In genomic region chr1:51527144-51527543, GRCh38 we compare ENCODE assay signal across 33 cellular contexts. TPM values are rescaled to one million over a fixed set of nuclear protein-coding genes. Genes with fewer than 3 reads are reported as not detected.
DNase-seq lines count a peak whose midpoint lies in the region; ATAC-seq, FAIRE-seq and TF ChIP-seq lines count a peak whose summit lies in the region.
"Had no signal": no experiment of that assay in that cellular context is flagged by ENCODE, and none has a peak within 500 bp of the region (broad histone marks: within the 10 kb centered on the region; RNA-seq: fewer than 3 reads in every experiment).

No MANE protein-coding gene starts in this region.

- intact Hi-C loops in HepG2 (cut with micrococcal nuclease; ENCODE audit: unreplicated experiment) (no loop called here), right lobe of liver (cut with DNase I) (no loop called here)

- H3K4me2 ChIP-seq in HepG2 (ENCODE audit: low read depth, low read length) = no peak overlapping the region
- H3K4me2 ChIP-seq: A549; BLaER1; BLaER1 treated with 17β-estradiol and CSF1 and Interleukin-3, amounts not matched to agents 10 nM and 100 nM had no signal

- H3K9ac ChIP-seq in HepG2 (ENCODE audit: insufficient read depth, low read depth, low read length) = no peak overlapping the region
- H3K9ac ChIP-seq: BLaER1; BLaER1 treated with 17β-estradiol and CSF1 and Interleukin-3, amounts not matched to agents 10 nM and 100 nM had no signal

- FAIRE-seq in HepG2 (lab: Jason Lieb, UNC) = no peak
- FAIRE-seq: A204.1, A549, D721Med had no signal

- DNase-seq in HepG2 (ENCODE audit: low spot score) = no peak
- DNase-seq in right lobe of liver = no peak
- no peak for DNase-seq in activated CD8-positive, alpha-beta T cell treated with anti-CD3 and anti-CD28 coated beads, Interleukin-2, amount 10 ng/mL, durations not matched to agents 7 days and 5 days
- DNase-seq: 8988T; ACHN; AML-193; BE2C; C1 segment of cervical spinal cord; Caco-2; Calu3; CD4-positive, alpha-beta memory T cell; CD4-positive, alpha-beta T cell; CD4-positive, CD25-positive, alpha-beta regulatory T cell; CD8-positive, alpha-beta memory T cell; CD8-positive, alpha-beta T cell; COR-L47; DMS 273 treated with DMSO at 0.1 percent for 48 hours; DMS153; DMS53; DMS79; DMS79 treated with DMSO at 0.1 percent for 48 hours; DND-41; EL had no signal

- H3K4me3 Mint-ChIP-seq in activated CD8-positive, alpha-beta T cell treated with anti-CD3 and anti-CD28 coated beads, Interleukin-2, amount 10 ng/mL, durations not matched to agents 7 days and 5 days = no peak overlapping the region
- H3K4me3 Mint-ChIP-seq: B cell; CD14-positive monocyte; CD4-positive, alpha-beta memory T cell; CD4-positive, alpha-beta T cell; CD4-positive, CD25-positive, alpha-beta regulatory T cell; CD8-positive, alpha-beta memory T cell; CD8-positive, alpha-beta T cell had no signal

- H2AFZ ChIP-seq in HepG2 (ENCODE audit: low read length) = no peak overlapping the region

- H3K36me3 Mint-ChIP-seq in activated CD8-positive, alpha-beta T cell treated with anti-CD3 and anti-CD28 coated beads, Interleukin-2, amount 10 ng/mL, durations not matched to agents 7 days and 5 days (ENCODE audit: low read depth) = no peaks in the 10 kb centered on the region
- H3K36me3 Mint-ChIP-seq: CD14-positive monocyte; CD4-positive, alpha-beta memory T cell; CD4-positive, CD25-positive, alpha-beta regulatory T cell; CD8-positive, alpha-beta T cell had no signal

- in situ Hi-C loops in HepG2 (cut with HindIII; ENCODE audit: extremely low pct_ligation_motif_present, low pct_unique_long_range_greater_than_20kb) = no loop called here

- POLR2A ChIA-PET in HepG2 (lab: Yijun Ruan, JAX) = no interaction called here
- POLR2A ChIA-PET in HEK293 (lab: Yijun Ruan, JAX) = no interaction called here
- POLR2A ChIA-PET in activated CD8-positive, alpha-beta T cell treated with anti-CD3 and anti-CD28 coated beads, Interleukin-2, amount 10 ng/mL, durations not matched to agents 7 days and 5 days (lab: Charles Lee) = interaction anchor here (0.6 kb wide), 1 partner anchor 25 kb away, joined by 3 read pairs; no protein-coding TSS in a partner anchor

- BruUV-seq in HepG2 (replicated peaks; lab: Mats Ljungman, UMichigan) = no TSS peak

- no peak for TF ChIP-seq RAD21 in HepG2 (CRISPR knock-in tag; IDR thresholded peaks at IDR 0.05)

- no peaks in the 10 kb centered on the region for H3K79me2 ChIP-seq in HepG2 (ENCODE audit: insufficient read depth, low read length)

- TF ChIP-seq CTCF in HepG2 (CRISPR knock-in tag; IDR thresholded peaks at IDR 0.05) = no peak
- TF ChIP-seq CTCF in right lobe of liver (IDR thresholded peaks at IDR 0.05) = no peak
- TF ChIP-seq CTCF in HEK293 (tag by site-specific recombination; IDR thresholded peaks at IDR 0.05) = no peak

- no peak for ATAC-seq in HepG2
- ATAC-seq in right lobe of liver = no peak
- no peak for ATAC-seq in activated CD8-positive, alpha-beta T cell treated with anti-CD3 and anti-CD28 coated beads, Interleukin-2, amount 10 ng/mL, durations not matched to agents 7 days and 5 days
- ATAC-seq: A549; CD8-positive, alpha-beta T cell had no signal

- H3K4me1 ChIP-seq in HepG2 (ENCODE audit: insufficient read depth, low read length) (no peaks in the 10 kb centered on the region), right lobe of liver (no peaks in the 10 kb centered on the region), HEK293 (ENCODE audit: control insufficient read depth, insufficient read depth, low read length) (no peaks in the 10 kb centered on the region)
- H3K4me1 ChIP-seq: A549, BE2C, BLaER1, Caco-2 had no signal

- H3K36me3 ChIP-seq in HepG2 (replicated peaks in 1 of 2; ENCODE audit: control insufficient read depth in 1 of 2, insufficient read depth in 2 of 2, low read length in 2 of 2) = no peaks in the 10 kb centered on the region
- no peaks in the 10 kb centered on the region for H3K36me3 ChIP-seq in right lobe of liver
- H3K36me3 ChIP-seq in HEK293 (ENCODE audit: control insufficient read depth in 2 of 2, insufficient read depth in 1 of 2, low read length in 2 of 2) = no peaks in the 10 kb centered on the region
- H3K36me3 ChIP-seq: BE2C; BLaER1; BLaER1 treated with 17β-estradiol and CSF1 and Interleukin-3, amounts not matched to agents 10 nM and 100 nM had no signal

- H3K9me3 Mint-ChIP-seq in activated CD8-positive, alpha-beta T cell treated with anti-CD3 and anti-CD28 coated beads, Interleukin-2, amount 10 ng/mL, durations not matched to agents 7 days and 5 days (ENCODE audit: insufficient read depth) = no peaks in the 10 kb centered on the region
- H3K9me3 Mint-ChIP-seq: CD4-positive, alpha-beta memory T cell; CD4-positive, alpha-beta T cell; CD4-positive, CD25-positive, alpha-beta regulatory T cell; CD8-positive, alpha-beta memory T cell; CD8-positive, alpha-beta T cell had no signal

- no peak for TF ChIP-seq EP300 in HepG2 (IDR thresholded peaks at IDR 0.05; ENCODE audit: low read depth in 2 of 2, low read length in 2 of 2)
- no peak for TF ChIP-seq EP300 in HepG2 (CRISPR knock-in tag; IDR thresholded peaks at IDR 0.05; ENCODE audit: borderline replicate concordance)

- H3K27me3 Mint-ChIP-seq in activated CD8-positive, alpha-beta T cell treated with anti-CD3 and anti-CD28 coated beads, Interleukin-2, amount 10 ng/mL, durations not matched to agents 7 days and 5 days (ENCODE audit: low read depth) = no peaks in the 10 kb centered on the region
- H3K27me3 Mint-ChIP-seq: B cell; CD4-positive, alpha-beta memory T cell; CD4-positive, alpha-beta T cell; CD4-positive, CD25-positive, alpha-beta regulatory T cell; CD8-positive, alpha-beta memory T cell had no signal

- H4K20me1 ChIP-seq in HepG2 (ENCODE audit: insufficient read depth, low read length) = no peaks in the 10 kb centered on the region
- H4K20me1 ChIP-seq: BLaER1; BLaER1 treated with 17β-estradiol and CSF1 and Interleukin-3, amounts not matched to agents 10 nM and 100 nM had no signal

- no peaks in the 10 kb centered on the region for H3K4me1 Mint-ChIP-seq in activated CD8-positive, alpha-beta T cell treated with anti-CD3 and anti-CD28 coated beads, Interleukin-2, amount 10 ng/mL, durations not matched to agents 7 days and 5 days (ENCODE audit: low read depth)
- H3K4me1 Mint-ChIP-seq: CD8-positive, alpha-beta memory T cell had no signal

- H3K27me3 ChIP-seq in HepG2 (ENCODE audit: control insufficient read depth in 1 of 2, insufficient read depth in 2 of 2, low read length in 2 of 2) (no peaks in the 10 kb centered on the region), right lobe of liver (no peaks in the 10 kb centered on the region)
- H3K27me3 ChIP-seq: BE2C; BLaER1; BLaER1 treated with 17β-estradiol and CSF1 and Interleukin-3, amounts not matched to agents 10 nM and 100 nM had no signal

- no peak for TF ChIP-seq POLR2A in HepG2 (IDR thresholded peaks at IDR 0.05; ENCODE audit: insufficient read depth in 1 of 2, low read depth in 2 of 2, low read length in 2 of 2)
- no peak for TF ChIP-seq POLR2A in right lobe of liver (IDR thresholded peaks at IDR 0.05)

- H3K4me3 ChIP-seq in HepG2 (replicated peaks in 1 of 3; ENCODE audit: insufficient read depth in 1 of 3, low read depth in 2 of 3, low read length in 3 of 3) (no peak overlapping the region), right lobe of liver (no peak overlapping the region), HEK293 (ENCODE audit: low read depth, low read length) (no peak overlapping the region)
- H3K4me3 ChIP-seq: A549; BLaER1; BLaER1 treated with 17β-estradiol and CSF1 and Interleukin-3, amounts not matched to agents 10 nM and 100 nM had no signal

- H3K27ac ChIP-seq in HepG2 (ENCODE audit: extremely low read length, insufficient read depth, low read length) = no peak overlapping the region
- H3K27ac ChIP-seq in right lobe of liver = no peak overlapping the region
- no peak overlapping the region for H3K27ac ChIP-seq in HEK293 (ENCODE audit: extremely low read depth, low read depth, low read length)
- H3K27ac ChIP-seq: 22Rv1; A549; BLaER1; BLaER1 treated with 17β-estradiol and CSF1 and Interleukin-3, amounts not matched to agents 10 nM and 100 nM; C4-2B had no signal

- H3K27ac Mint-ChIP-seq in activated CD8-positive, alpha-beta T cell treated with anti-CD3 and anti-CD28 coated beads, Interleukin-2, amount 10 ng/mL, durations not matched to agents 7 days and 5 days = no peak overlapping the region
- H3K27ac Mint-ChIP-seq: B cell; CD14-positive monocyte; CD4-positive, alpha-beta memory T cell; CD4-positive, alpha-beta T cell; CD4-positive, CD25-positive, alpha-beta regulatory T cell; CD8-positive, alpha-beta memory T cell; CD8-positive, alpha-beta T cell had no signal

- CTCF ChIA-PET in HepG2 (lab: Yijun Ruan, JAX; ENCODE audit: low intra/inter-chr PET ratio, low total read pairs) (no interaction called here), HEK293 (lab: Yijun Ruan, JAX) (interaction anchor here (1.5 kb wide), 1 partner anchor 8 kb away, joined by 5 read pairs; no protein-coding TSS in a partner anchor)
- CTCF ChIA-PET in activated CD8-positive, alpha-beta T cell treated with anti-CD3 and anti-CD28 coated beads, Interleukin-2, amount 10 ng/mL, durations not matched to agents 7 days and 5 days (lab: Charles Lee) = interaction anchor here (0.6 kb wide), 1 partner anchor 1896 kb away, joined by 3 read pairs; no protein-coding TSS in a partner anchor

- no peaks in the 10 kb centered on the region for H3K9me3 ChIP-seq in HepG2 (ENCODE audit: low read length)
- H3K9me3 ChIP-seq in right lobe of liver = no peaks in the 10 kb centered on the region
- H3K9me3 ChIP-seq in HEK293 (ENCODE audit: control insufficient read depth, insufficient read depth, low read depth, low read length) = no peaks in the 10 kb centered on the region
- H3K9me3 ChIP-seq: A549; BE2C; BLaER1; BLaER1 treated with 17β-estradiol and CSF1 and Interleukin-3, amounts not matched to agents 10 nM and 100 nM; Caco-2 had no signal

RNA-seq across cellular contexts. Expression of gene EPS15, which starts 8.1 kb away (rescaled TPM):
- total RNA-seq in HepG2 (2016; rRNA removed; fragmentation: Illumina TruSeq; extraction: Trizol) (19.3 and 33.6 TPM in 2 replicates), right lobe of liver (10 to 100 TPM; 23.2 to 30.9 (median 28.6) TPM)
- 18.9 and 24.9 TPM in 2 replicates for total RNA-seq in HepG2 (2016; cell fraction: cytosol; rRNA removed; fragmentation: Illumina TruSeq; extraction: Trizol; ENCODE audit: low read depth)
- 18.3 and 30.7 TPM in 2 replicates for total RNA-seq in HepG2 (2016; cell fraction: insoluble cytoplasmic fraction; rRNA removed; fragmentation: Illumina TruSeq; extraction: Trizol)
- 20.2 and 23.7 TPM in 2 replicates for total RNA-seq in HepG2 (2016; cell fraction: membrane; rRNA removed; fragmentation: Illumina TruSeq; extraction: Trizol)
- total RNA-seq in HepG2 (2016; cell fraction: nucleus; rRNA removed; fragmentation: Illumina TruSeq; extraction: Trizol) = 19.4 and 20.2 TPM in 2 replicates
- polyA plus RNA-seq in HepG2 (2011; rRNA removed) = 13.5 and 14.3 TPM in 2 replicates
- polyA plus RNA-seq in HepG2 (2011; cell fraction: cytosol; rRNA removed) = 6.6 and 11.7 TPM in 2 replicates
- 11.1 and 13.7 TPM in 2 replicates for polyA plus RNA-seq in HepG2 (2011; cell fraction: nucleus; rRNA removed)
- 17.2 and 18.4 TPM in 2 replicates for polyA plus RNA-seq in HepG2 (2012)
- 1.9 and 2.1 TPM in 2 replicates for polyA plus RNA-seq in HepG2 (2016; cell fraction: cytosol; fragmentation: Illumina TruSeq; extraction: Trizol; ENCODE audit: low read depth)
- polyA plus RNA-seq in HepG2 (2016; cell fraction: insoluble cytoplasmic fraction; fragmentation: Illumina TruSeq; extraction: Trizol; ENCODE audit: low read depth) = 22.3 and 23.1 TPM in 2 replicates
- polyA plus RNA-seq in HepG2 (2016; cell fraction: membrane; fragmentation: Illumina TruSeq; extraction: Trizol; ENCODE audit: low read depth) = 7.0 and 7.5 TPM in 2 replicates
- polyA plus RNA-seq in HepG2 (2016; cell fraction: nucleus; fragmentation: Illumina TruSeq; extraction: Trizol; ENCODE audit: insufficient read depth, low read depth) = 18.0 and 18.2 TPM in 2 replicates
- polyA minus RNA-seq in HepG2 (2011; rRNA and poly(A)+ RNA removed; ENCODE audit: low replicate concordance) = 20.3 and 23.0 TPM in 2 replicates
- polyA minus RNA-seq in HepG2 (2011; cell fraction: cytosol; rRNA and poly(A)+ RNA removed) = 28.8 and 39.2 TPM in 2 replicates
- 39.4 and 39.5 TPM in 2 replicates for polyA minus RNA-seq in HepG2 (2011; cell fraction: nucleus; rRNA and poly(A)+ RNA removed)
- 10 to 100 TPM; 57.2 to 58.4 TPM for total RNA-seq in activated CD8-positive, alpha-beta T cell treated with anti-CD3 and anti-CD28 coated beads, Interleukin-2, amount 10 ng/mL, durations not matched to agents 7 days and 5 days

Comparison
In these comparisons a context has a peak if more than half of its experiments do, and no peak if none do; other contexts are left out.
1. Of the 63 proteins assayed by ChIP-seq in both HepG2 and HEK293: peak only in HepG2: none; only in HEK293: ZNF513; in both: none; in neither: 62.